Comparison of ENCODE assay signal across 9 cellular contexts in genomic region chr19:41307090-41307875, GRCh38. TPM values are rescaled to one million over a fixed set of nuclear protein-coding genes. Genes with fewer than 3 reads are reported as not detected.
DNase-seq lines count a peak whose midpoint lies in the region; ATAC-seq and TF ChIP-seq lines count a peak whose summit lies in the region.
"Had no signal": no experiment of that assay in that cellular context is flagged by ENCODE, and none has a peak within 500 bp of the region (broad histone marks: within the 10 kb centered on the region; RNA-seq: fewer than 3 reads in every experiment).

No MANE protein-coding gene starts in this region.

- no peaks in the 10 kb centered on the region for H3K9me3 Mint-ChIP-seq in activated CD4-positive, alpha-beta T cell treated with anti-CD3 and anti-CD28 coated beads, Interleukin-2, amount 10 ng/mL, durations not matched to agents 24 days and 14 days
- H3K9me3 Mint-ChIP-seq in WTC11 (no peaks in the 10 kb centered on the region), glutamatergic neuron (ENCODE audit: unreplicated experiment) (peaks cover 21% of the 10 kb centered on the region)

- peaks cover 80% of the 10 kb centered on the region for H3K4me1 Mint-ChIP-seq in activated CD4-positive, alpha-beta T cell treated with anti-CD3 and anti-CD28 coated beads, Interleukin-2, amount 10 ng/mL, durations not matched to agents 24 days and 14 days
- peaks cover 21% of the 10 kb centered on the region for H3K4me1 Mint-ChIP-seq in WTC11
- H3K4me1 Mint-ChIP-seq in glutamatergic neuron (ENCODE audit: low read depth, unreplicated experiment) = peaks cover 21% of the 10 kb centered on the region

- H3K4me1 ChIP-seq in subcutaneous abdominal adipose tissue (ENCODE audit: control insufficient read depth in 5 of 5, insufficient read depth in 5 of 5, low read length in 5 of 5) = peaks cover 12 to 66% (median 49%) of the 10 kb centered on the region in 5 donors

- H3K36me3 Mint-ChIP-seq in activated CD4-positive, alpha-beta T cell treated with anti-CD3 and anti-CD28 coated beads, Interleukin-2, amount 10 ng/mL, durations not matched to agents 24 days and 14 days (ENCODE audit: low read depth) = peaks cover 58% of the 10 kb centered on the region
- H3K36me3 Mint-ChIP-seq in WTC11 (peaks cover 48% of the 10 kb centered on the region), glutamatergic neuron (ENCODE audit: unreplicated experiment) (no peaks in the 10 kb centered on the region)

- no peaks in the 10 kb centered on the region for H3K9me3 ChIP-seq in subcutaneous abdominal adipose tissue (ENCODE audit: control insufficient read depth in 5 of 5, low read length in 5 of 5)

- H3K27me3 ChIP-seq in subcutaneous abdominal adipose tissue (ENCODE audit: control insufficient read depth in 5 of 5, insufficient read depth in 4 of 5, low read length in 5 of 5) = peaks cover 0 to 2% (median 0%) of the 10 kb centered on the region in 5 donors

- H3K36me3 ChIP-seq in subcutaneous abdominal adipose tissue (ENCODE audit: control insufficient read depth in 5 of 5, insufficient read depth in 5 of 5, low read length in 5 of 5) = peaks cover 3 to 53% (median 48%) of the 10 kb centered on the region in 5 donors

- peak overlapping the region in 3 of 5 donors; percentile 37 to 78 (median 50) for H3K9ac ChIP-seq in subcutaneous abdominal adipose tissue (ENCODE audit: low read length in 5 of 5)

- POLR2A ChIA-PET in WTC11 (lab: Charles Lee) = no interaction called here

- H3K4me3 Mint-ChIP-seq in activated CD4-positive, alpha-beta T cell treated with anti-CD3 and anti-CD28 coated beads, Interleukin-2, amount 10 ng/mL, durations not matched to agents 24 days and 14 days = peak overlapping the region; percentile 67
- H3K4me3 Mint-ChIP-seq in WTC11 (no peak overlapping the region), glutamatergic neuron (ENCODE audit: unreplicated experiment) (no peak overlapping the region)

- ATAC-seq in WTC11 = no peak
- no peak for ATAC-seq in activated CD4-positive, CD25-positive, alpha-beta regulatory T cell treated with anti-CD3 and anti-CD28 coated beads, Interleukin-2, amount 50 U/mL, for 24 hours
- ATAC-seq in HG03460 (IDR thresholded peaks at IDR 0.05; ENCODE audit: unreplicated experiment) = no peak

- TF ChIP-seq CTCF in WTC11 (IDR thresholded peaks at IDR 0.05) = no peak
- no peak for TF ChIP-seq CTCF in glutamatergic neuron (IDR thresholded peaks at IDR 0.05; ENCODE audit: partially characterized antibody, unreplicated experiment)

- peak overlapping the region; percentile 98 for H3K27ac Mint-ChIP-seq in activated CD4-positive, alpha-beta T cell treated with anti-CD3 and anti-CD28 coated beads, Interleukin-2, amount 10 ng/mL, durations not matched to agents 24 days and 14 days
- H3K27ac Mint-ChIP-seq in WTC11 (peak overlapping the region; percentile 76), glutamatergic neuron (ENCODE audit: unreplicated experiment) (peak overlapping the region; percentile 99)

- intact Hi-C loops in activated CD4-positive, alpha-beta T cell treated with anti-CD3 and anti-CD28 coated beads, Interleukin-2, amount 10 ng/mL, durations not matched to agents 24 days and 14 days (cut with micrococcal nuclease) = no loop called here

- DNase-seq in activated CD4-positive, alpha-beta T cell treated with anti-CD3 and anti-CD28 coated beads, Interleukin-2, amount 10 ng/mL, durations not matched to agents 24 days and 14 days = peak; percentile 77
- DNase-seq in activated CD4-positive, alpha-beta T cell treated with anti-CD3 and anti-CD28 coated beads, Interleukin-2, amount 50 U/mL, for 4 hours = no peak
- DNase-seq in WTC11 (ENCODE audit: low spot score) = no peak
- no peak for DNase-seq in glutamatergic neuron
- no peak for DNase-seq in NCI-H2227 treated with DMSO at 0.1 percent for 48 hours (lab: John Stamatoyannopoulos, UW)
- DNase-seq: stimulated activated CD4-positive, alpha-beta T cell treated with anti-CD3 and anti-CD28 coated beads, Interleukin-4, amount 100 ng/mL, for 4 hours had no signal

- no peaks in the 10 kb centered on the region for H3K27me3 Mint-ChIP-seq in activated CD4-positive, alpha-beta T cell treated with anti-CD3 and anti-CD28 coated beads, Interleukin-2, amount 10 ng/mL, durations not matched to agents 24 days and 14 days
- H3K27me3 Mint-ChIP-seq in WTC11 (ENCODE audit: low read depth) (no peaks in the 10 kb centered on the region), glutamatergic neuron (ENCODE audit: unreplicated experiment) (peaks cover 15% of the 10 kb centered on the region)

- H3K27ac ChIP-seq in subcutaneous abdominal adipose tissue (ENCODE audit: low read depth, low read length) = peak overlapping the region; percentile 93

- no peak overlapping the region for H3K4me3 ChIP-seq in subcutaneous abdominal adipose tissue (ENCODE audit: low read depth in 1 of 5, low read length in 5 of 5)

- CTCF ChIA-PET in WTC11 (lab: Charles Lee) = interaction anchor here (0.9 to 2.8 kb wide), 7 partner anchors 15 to 103 kb away, joined by 4 to 26 read pairs (median 9); partner anchors contain the start of gene HNRNPUL1

TF ChIP-seq in WTC11, 78 proteins besides CTCF, POLR2A, EP300 and RAD21:
- TF ChIP-seq MAX (CRISPR knock-in tag; IDR thresholded peaks at IDR 0.05) = no peak
- TF ChIP-seq TEAD1 (CRISPR knock-in tag; IDR thresholded peaks at IDR 0.05) = no peak
- no peak for TF ChIP-seq ZNF532 (CRISPR knock-in tag; IDR thresholded peaks at IDR 0.05; ENCODE audit: borderline replicate concordance)
- TF ChIP-seq NFATC4 (CRISPR knock-in tag; IDR thresholded peaks at IDR 0.05) = no peak
- no peak for TF ChIP-seq IRF1 (CRISPR knock-in tag; IDR thresholded peaks at IDR 0.05)

RNA-seq across cellular contexts. Expression of gene CCDC97, which starts 2.7 kb away (rescaled TPM):
- total RNA-seq in activated CD4-positive, alpha-beta T cell treated with anti-CD3 and anti-CD28 coated beads, Interleukin-2, amount 10 ng/mL, durations not matched to agents 24 days and 14 days = 30.4 and 30.7 TPM in 2 replicates
- total RNA-seq in WTC11 (2021) = 29.7 to 31.4 TPM (median 30.8 TPM) in 3 replicates
- total RNA-seq in glutamatergic neuron (ENCODE audit: unreplicated experiment) = 36.7 TPM

RNA-seq across cellular contexts. Expression of gene HNRNPUL1, which starts 43.1 kb away (rescaled TPM):
- total RNA-seq in activated CD4-positive, alpha-beta T cell treated with anti-CD3 and anti-CD28 coated beads, Interleukin-2, amount 10 ng/mL, durations not matched to agents 24 days and 14 days = 256 and 258 TPM in 2 replicates
- total RNA-seq in WTC11 (2021) (246 to 282 TPM (median 257 TPM) in 3 replicates), glutamatergic neuron (ENCODE audit: unreplicated experiment) (201 TPM)

RNA-seq across cellular contexts. Expression of gene TGFB1, which starts 46.4 kb away (rescaled TPM):
- total RNA-seq in activated CD4-positive, alpha-beta T cell treated with anti-CD3 and anti-CD28 coated beads, Interleukin-2, amount 10 ng/mL, durations not matched to agents 24 days and 14 days = 125 and 127 TPM in 2 replicates
- total RNA-seq in WTC11 (2021) = 10.4 to 11.8 TPM (median 11.0 TPM) in 3 replicates
- 26.0 TPM for total RNA-seq in glutamatergic neuron (ENCODE audit: unreplicated experiment)

RNA-seq across cellular contexts. Expression of gene B9D2, which starts 56.7 kb away (rescaled TPM):
- 6.3 and 8.6 TPM in 2 replicates for total RNA-seq in activated CD4-positive, alpha-beta T cell treated with anti-CD3 and anti-CD28 coated beads, Interleukin-2, amount 10 ng/mL, durations not matched to agents 24 days and 14 days
- total RNA-seq in WTC11 (2021) (4.5 to 6.3 TPM (median 4.7 TPM) in 3 replicates), glutamatergic neuron (ENCODE audit: unreplicated experiment) (7.6 TPM)
